Comparison of ENCODE assay signal across 8 cellular contexts in the genomic region with DNA sequence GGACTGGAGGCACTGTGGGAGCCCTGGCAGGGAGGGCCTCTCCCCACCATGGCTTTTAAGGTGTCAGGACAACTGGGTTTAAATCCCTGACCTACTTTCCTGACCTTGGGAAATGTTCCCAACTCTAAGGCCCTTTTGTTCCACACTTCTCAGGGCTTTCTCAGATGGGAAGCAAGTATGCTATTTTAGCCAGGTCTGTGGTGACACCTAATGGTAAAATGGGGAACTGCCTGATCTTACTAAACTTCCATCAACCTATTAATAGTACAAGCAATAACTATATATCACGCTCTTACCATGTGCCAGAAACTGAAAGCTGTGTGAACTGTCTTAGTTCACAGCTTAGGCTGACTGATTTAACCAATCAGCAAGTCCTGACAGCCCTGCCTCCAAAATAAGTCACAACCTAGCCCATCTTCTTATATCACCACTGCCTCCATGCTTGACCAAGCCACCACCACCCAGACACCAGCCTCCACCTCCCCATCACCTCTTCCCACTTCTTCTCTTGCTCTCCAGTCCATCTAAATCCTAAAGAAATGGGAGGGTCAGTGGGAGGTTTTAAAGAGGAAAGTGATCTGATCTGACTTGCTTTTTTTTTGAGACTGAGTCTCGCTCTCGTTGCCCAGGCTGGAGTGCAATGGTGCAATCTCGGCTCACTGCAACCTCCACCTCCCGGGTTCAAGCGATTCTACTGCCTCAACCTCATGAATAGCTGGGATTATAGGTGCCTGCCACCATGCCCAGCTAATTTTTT. TPM values are rescaled to one million over a fixed set of nuclear protein-coding genes. Genes with fewer than 3 reads are reported as not detected.
DNase-seq lines count a peak whose midpoint lies in the region; ATAC-seq and TF ChIP-seq lines count a peak whose summit lies in the region.

No MANE protein-coding gene starts in this region.

- no peak overlapping the region for H2BK15ac ChIP-seq in mesendoderm (replicated peaks; ENCODE audit: low read depth)

- no peak overlapping the region for H3K4me2 ChIP-seq in mesendoderm (ENCODE audit: low read length)

- ATAC-seq in GM19328 (IDR thresholded peaks at IDR 0.05; ENCODE audit: unreplicated experiment), result peak; percentile 64
- ATAC-seq in HG03520 (IDR thresholded peaks at IDR 0.05; ENCODE audit: unreplicated experiment), result peak; percentile 71
- ATAC-seq in WTC11, result peak; percentile 89

- no peak overlapping the region for H3K4me3 ChIP-seq in endodermal cell (ENCODE audit: low read length)
- no peak overlapping the region for H3K4me3 ChIP-seq in mesendoderm (ENCODE audit: low read length)
- no peak overlapping the region for H3K4me3 ChIP-seq in tibial artery

- POLR2A ChIA-PET in WTC11 (lab: Charles Lee), result no interaction called here

- H4K5ac ChIP-seq in mesendoderm (ENCODE audit: low read length), result no peak overlapping the region

- H3K27me3 ChIP-seq in endodermal cell (ENCODE audit: control insufficient read depth, insufficient read depth, low read length, poor library complexity, severe bottlenecking), result no peaks in the 10 kb centered on the region
- no peaks in the 10 kb centered on the region for H3K27me3 ChIP-seq in mesendoderm (ENCODE audit: insufficient read depth, low read length, poor library complexity)
- H3K27me3 ChIP-seq in tibial artery, result peaks cover 0 to 9% of the 10 kb centered on the region in 2 donors

- H4K8ac ChIP-seq in mesendoderm (ENCODE audit: low read depth, low read length), result no peak overlapping the region

- H3K9me3 ChIP-seq in endodermal cell (ENCODE audit: control insufficient read depth, low read length) (no peaks in the 10 kb centered on the region), tibial artery (no peaks in the 10 kb centered on the region)

- CTCF ChIA-PET in WTC11 (lab: Charles Lee), result interaction anchor here (0.7 to 5.4 kb wide), 5 partner anchors 9 to 339 kb away, joined by 3 to 28 read pairs (median 5); no protein-coding TSS in a partner anchor

- H3K36me3 ChIP-seq in endodermal cell (ENCODE audit: control insufficient read depth, insufficient read depth, low read length) (no peaks in the 10 kb centered on the region), mesendoderm (ENCODE audit: control insufficient read depth, insufficient read depth, low read length) (no peaks in the 10 kb centered on the region), tibial artery (no peaks in the 10 kb centered on the region)

- intact Hi-C loops in tibial artery (cut with DNase I; ENCODE audit: low total_unique reads), result loop anchor here (5.0 kb wide), 3 partner anchors 147 to 342 kb away; no protein-coding TSS in a partner anchor

- no peaks in the 10 kb centered on the region for H3K79me2 ChIP-seq in mesendoderm (ENCODE audit: control insufficient read depth, insufficient read depth, low read length)

- H2BK5ac ChIP-seq in mesendoderm (ENCODE audit: low read length), result no peak overlapping the region

- H3K4me3 Mint-ChIP-seq in WTC11 (no peak overlapping the region), endodermal cell (no peak overlapping the region)

- no peak overlapping the region for H2AK5ac ChIP-seq in mesendoderm (ENCODE audit: low read length)

- H3K27ac ChIP-seq in endodermal cell (ENCODE audit: low read depth, low read length) (no peak overlapping the region), mesendoderm (ENCODE audit: low read depth, low read length) (no peak overlapping the region), tibial artery (no peak overlapping the region)

- H3K9me3 Mint-ChIP-seq in WTC11 (no peaks in the 10 kb centered on the region), endodermal cell (no peaks in the 10 kb centered on the region)

- TF ChIP-seq CTCF in WTC11 (IDR thresholded peaks at IDR 0.05) (peak; percentile 80), endodermal cell (conservative IDR thresholded peaks at IDR 0.05) (peak; percentile 95), tibial artery (IDR thresholded peaks at IDR 0.05) (peak; percentile 82 to 94)

- H2BK120ac ChIP-seq in mesendoderm (ENCODE audit: low read depth, low read length), result no peak overlapping the region

- H3K79me1 ChIP-seq in mesendoderm (ENCODE audit: low read length), result no peaks in the 10 kb centered on the region

- H3K27ac Mint-ChIP-seq in WTC11, result no peak overlapping the region
- no peak overlapping the region for H3K27ac Mint-ChIP-seq in endodermal cell

- DNase-seq in COLO829 (ENCODE audit: low spot score), result peak; percentile 71
- peak; percentile 52 for DNase-seq in NCI-H446 treated with DMSO at 0.1 percent for 48 hours (lab: John Stamatoyannopoulos, UW)
- DNase-seq in WTC11 (ENCODE audit: low spot score), result no peak
- DNase-seq in endodermal cell, result peak; percentile 78
- DNase-seq in mesendoderm, result peak; percentile 77
- peak in 1 of 2 donors; percentile 38 for DNase-seq in tibial artery

- H3K18ac ChIP-seq in mesendoderm (ENCODE audit: low read length), result no peak overlapping the region

- H3K9ac ChIP-seq in endodermal cell (ENCODE audit: extremely low read depth, low read length, poor library complexity, severe bottlenecking), result no peak overlapping the region
- no peak overlapping the region for H3K9ac ChIP-seq in mesendoderm (ENCODE audit: low read length)

- no peak overlapping the region for H3K4ac ChIP-seq in mesendoderm (ENCODE audit: low read depth, low read length)

- H3K4me1 Mint-ChIP-seq in WTC11, result peaks cover 20% of the 10 kb centered on the region
- H3K4me1 Mint-ChIP-seq in endodermal cell, result peaks cover 8% of the 10 kb centered on the region

- H3K27me3 Mint-ChIP-seq in WTC11 (ENCODE audit: low read depth) (no peaks in the 10 kb centered on the region), endodermal cell (ENCODE audit: insufficient read depth) (no peaks in the 10 kb centered on the region)

- H3K36me3 Mint-ChIP-seq in WTC11 (no peaks in the 10 kb centered on the region), endodermal cell (ENCODE audit: low read depth) (no peaks in the 10 kb centered on the region)

- WGBS in endodermal cell (ENCODE audit: insufficient coverage in 1 of 2, insufficient read length in 1 of 2), 2 experiments, result 72 to 74% methylated on average over 4 to 6 of the region's 6 CpGs
- no CpG with 5 or more reads among the region's 6 CpGs for WGBS in mesendoderm (ENCODE audit: extremely low coverage, insufficient coverage, low lambda C conversion rate)

- H3K4me1 ChIP-seq in endodermal cell (ENCODE audit: control insufficient read depth, insufficient read depth, low read length) (no peaks in the 10 kb centered on the region), mesendoderm (ENCODE audit: control insufficient read depth, low read depth, low read length) (no peaks in the 10 kb centered on the region), tibial artery (no peaks in the 10 kb centered on the region)

- no peak overlapping the region for H3K56ac ChIP-seq in mesendoderm (ENCODE audit: low read length)

- H3K23ac ChIP-seq in mesendoderm (ENCODE audit: low read length), result no peak overlapping the region

TF ChIP-seq in WTC11, 78 proteins besides CTCF, POLR2A, EP300 and RAD21 (continues in another document):
- TF ChIP-seq, protein P1, sequence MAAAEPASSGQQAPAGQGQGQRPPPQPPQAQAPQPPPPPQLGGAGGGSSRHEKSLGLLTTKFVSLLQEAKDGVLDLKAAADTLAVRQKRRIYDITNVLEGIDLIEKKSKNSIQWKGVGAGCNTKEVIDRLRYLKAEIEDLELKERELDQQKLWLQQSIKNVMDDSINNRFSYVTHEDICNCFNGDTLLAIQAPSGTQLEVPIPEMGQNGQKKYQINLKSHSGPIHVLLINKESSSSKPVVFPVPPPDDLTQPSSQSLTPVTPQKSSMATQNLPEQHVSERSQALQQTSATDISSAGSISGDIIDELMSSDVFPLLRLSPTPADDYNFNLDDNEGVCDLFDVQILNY (CRISPR knock-in tag; IDR thresholded peaks at IDR 0.05), result no peak
- TF ChIP-seq, protein P2, sequence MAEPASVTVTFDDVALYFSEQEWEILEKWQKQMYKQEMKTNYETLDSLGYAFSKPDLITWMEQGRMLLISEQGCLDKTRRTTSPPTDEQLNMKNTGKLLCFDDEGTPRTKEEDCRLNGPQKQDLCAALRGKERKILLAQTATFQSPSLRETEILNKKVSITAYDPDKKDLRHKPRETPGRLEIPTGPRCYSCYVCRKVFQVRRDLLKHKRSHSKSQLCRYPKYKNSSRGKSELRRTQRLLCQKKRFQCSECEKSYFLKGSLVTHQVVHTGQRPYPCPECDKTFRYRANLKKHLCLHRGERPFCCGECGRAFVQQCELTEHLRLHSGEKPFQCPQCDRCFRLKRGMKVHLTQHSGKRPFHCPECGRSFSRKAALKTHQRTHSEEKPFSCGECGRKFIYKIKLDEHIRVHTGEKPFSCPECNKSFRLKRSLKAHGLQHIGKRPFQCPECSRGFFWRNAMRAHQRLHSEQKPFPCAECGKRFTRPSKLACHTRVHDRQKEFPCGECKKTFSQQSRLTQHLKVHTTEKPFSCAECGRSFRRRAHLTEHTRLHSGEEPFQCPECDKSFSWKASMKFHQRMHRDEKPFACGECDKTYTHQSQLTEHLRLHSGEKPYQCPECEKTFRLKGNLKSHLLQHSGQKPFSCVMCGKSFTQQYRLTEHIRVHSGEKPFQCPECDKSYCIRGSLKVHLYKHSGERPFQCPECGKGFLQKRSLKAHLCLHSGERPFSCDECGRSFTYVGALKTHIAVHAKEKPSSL (CRISPR knock-in tag; conservative IDR thresholded peaks at IDR 0.05), result no peak
- no peak for TF ChIP-seq MYBL2 (CRISPR knock-in tag; IDR thresholded peaks at IDR 0.05)

RNA-seq across cellular contexts. Expression of a gene that starts 6.9 kb away (rescaled TPM):
- total RNA-seq in WTC11 (2021) (53.5 to 85.6 TPM (median 54.4 TPM) in 3 replicates), endodermal cell (10 to 100 TPM; 32.5 to 56.5 TPM)
- polyA plus RNA-seq in endodermal cell (2013, experiment 1 of 2), result 51.9 TPM
- polyA plus RNA-seq in endodermal cell (2013, experiment 2 of 2), result 45.0 TPM
- polyA plus RNA-seq in mesendoderm (2013, experiment 1 of 2), result 40.6 TPM
- 39.4 TPM for polyA plus RNA-seq in mesendoderm (2013, experiment 2 of 2)

RNA-seq across cellular contexts. Expression of a gene that starts 13.5 kb away (rescaled TPM):
- total RNA-seq in WTC11 (2021) (59.8 to 90.0 TPM (median 61.1 TPM) in 3 replicates), endodermal cell (10 to 100 TPM; 16.8 to 27.3 TPM)
- polyA plus RNA-seq in endodermal cell (2013, experiment 1 of 2), result 413 TPM
- 384 TPM for polyA plus RNA-seq in endodermal cell (2013, experiment 2 of 2)
- polyA plus RNA-seq in mesendoderm (2013, experiment 1 of 2), result 32.8 TPM
- polyA plus RNA-seq in mesendoderm (2013, experiment 2 of 2), result 33.5 TPM
